Comparison of ENCODE assay signal across 8 cellular contexts in genomic region chr2:189210250-189211075, GRCh38. TPM values are rescaled to one million over a fixed set of nuclear protein-coding genes. Genes with fewer than 3 reads are reported as not detected.
DNase-seq lines count a peak whose midpoint lies in the region; ATAC-seq and TF ChIP-seq lines count a peak whose summit lies in the region.

No MANE protein-coding gene starts in this region.

- H3K36me3 Mint-ChIP-seq in effector memory CD8-positive, alpha-beta T cell (ENCODE audit: insufficient read depth) = no peaks in the 10 kb centered on the region

- peak; percentile 31 for DNase-seq in stimulated activated CD4-positive, alpha-beta T cell treated with anti-CD3 and anti-CD28 coated beads, Interleukin-15, amount 100 ng/mL, for 24 hours
- DNase-seq in stimulated activated CD4-positive, alpha-beta T cell treated with anti-CD3 and anti-CD28 coated beads, Interleukin-4, amount 100 ng/mL, for 1 hour = no peak
- DNase-seq in body of pancreas (peak in 3 of 4 donors; percentile 15 to 25 (median 21)), lower lobe of right lung (no peak), vagina (ENCODE audit: extremely low spot score in 2 of 2) (no peak), inferior parietal cortex (ENCODE audit: extremely low spot score) (no peak), ecto neural progenitor cell (ENCODE audit: low spot score) (no peak)
- DNase-seq in effector memory CD8-positive, alpha-beta T cell = no peak

- no peak overlapping the region for H3K4me3 ChIP-seq in body of pancreas
- no peak overlapping the region for H3K4me3 ChIP-seq in lower lobe of right lung
- peak overlapping the region; percentile 14 to 28 for H3K4me3 ChIP-seq in vagina

- ATAC-seq in body of pancreas (peak; percentile 67), lower lobe of right lung (peak in 1 of 2 donors; percentile 42)
- ATAC-seq in effector memory CD8-positive, alpha-beta T cell (replicated peaks) = no peak

- no peaks in the 10 kb centered on the region for H3K9me3 ChIP-seq in body of pancreas
- H3K9me3 ChIP-seq in lower lobe of right lung = no peaks in the 10 kb centered on the region
- no peaks in the 10 kb centered on the region for H3K9me3 ChIP-seq in vagina

- intact Hi-C loops in body of pancreas (cut with DNase I) = no loop called here
- intact Hi-C loops in lower lobe of right lung (cut with DNase I) = no loop called here
- intact Hi-C loops in vagina (cut with DNase I) = no loop called here

- peak overlapping the region in 1 of 4 donors; percentile 18 for H3K27ac ChIP-seq in body of pancreas
- H3K27ac ChIP-seq in lower lobe of right lung = peak overlapping the region; percentile 65
- peak overlapping the region; percentile 84 for H3K27ac ChIP-seq in vagina

- no peaks in the 10 kb centered on the region for H3K27me3 ChIP-seq in body of pancreas
- H3K27me3 ChIP-seq in lower lobe of right lung (ENCODE audit: low read depth) = no peaks in the 10 kb centered on the region
- no peaks in the 10 kb centered on the region for H3K27me3 ChIP-seq in vagina

- H3K27ac Mint-ChIP-seq in effector memory CD8-positive, alpha-beta T cell = no peak overlapping the region

- no peaks in the 10 kb centered on the region for H3K4me1 Mint-ChIP-seq in effector memory CD8-positive, alpha-beta T cell (ENCODE audit: low read depth in 2 of 2)

- no peak for TF ChIP-seq CTCF in body of pancreas (IDR thresholded peaks at IDR 0.05)
- no peak for TF ChIP-seq CTCF in lower lobe of right lung (IDR thresholded peaks at IDR 0.05)
- TF ChIP-seq CTCF in vagina (IDR thresholded peaks at IDR 0.05) = no peak

- H3K36me3 ChIP-seq in body of pancreas (replicated peaks in 1 of 2; ENCODE audit: insufficient read depth in 1 of 2, low read depth in 2 of 2) (no peaks in the 10 kb centered on the region), lower lobe of right lung (no peaks in the 10 kb centered on the region), vagina (no peaks in the 10 kb centered on the region)

- WGBS in body of pancreas, 2 donors = 32 to 36% methylated on average over 7 of the region's 7 CpGs

- no peaks in the 10 kb centered on the region for H3K27me3 Mint-ChIP-seq in effector memory CD8-positive, alpha-beta T cell

- no peak for TF ChIP-seq POLR2A in body of pancreas (IDR thresholded peaks at IDR 0.05)
- no peak for TF ChIP-seq POLR2A in vagina (IDR thresholded peaks at IDR 0.05)

- H3K9me3 Mint-ChIP-seq in effector memory CD8-positive, alpha-beta T cell = no peaks in the 10 kb centered on the region

- no peaks in the 10 kb centered on the region for H3K4me1 ChIP-seq in body of pancreas
- H3K4me1 ChIP-seq in lower lobe of right lung = no peaks in the 10 kb centered on the region
- H3K4me1 ChIP-seq in vagina = peaks cover 15% of the 10 kb centered on the region

- no peak overlapping the region for H3K4me3 Mint-ChIP-seq in effector memory CD8-positive, alpha-beta T cell

RNA-seq across cellular contexts. Expression of gene COL5A2, which starts 30.9 kb away (rescaled TPM):
- total RNA-seq in body of pancreas (10 to 100 TPM; 10.1 to 24.1 TPM), lower lobe of right lung (26.3 TPM), vagina (33.1 TPM)

Comparison
In these comparisons a context has a peak if more than half of its experiments do, and no peak if none do; other contexts are left out.
1. DNase-seq: peak in stimulated activated CD4-positive, alpha-beta T cell treated with anti-CD3 and anti-CD28 coated beads, Interleukin-15, amount 100 ng/mL, for 24 hours (single experiment) and body of pancreas (3 of 4); none in stimulated activated CD4-positive, alpha-beta T cell treated with anti-CD3 and anti-CD28 coated beads, Interleukin-4, amount 100 ng/mL, for 1 hour (single experiment), lower lobe of right lung (single experiment), vagina (0 of 2), inferior parietal cortex (single experiment), ecto neural progenitor cell (single experiment) and effector memory CD8-positive, alpha-beta T cell (0 of 3).
2. H3K4me3 ChIP-seq: peak in vagina (2 of 2); none in body of pancreas (0 of 2) and lower lobe of right lung (single experiment).